20 cellular contexts compared by ENCODE assay signal in the genomic region with DNA sequence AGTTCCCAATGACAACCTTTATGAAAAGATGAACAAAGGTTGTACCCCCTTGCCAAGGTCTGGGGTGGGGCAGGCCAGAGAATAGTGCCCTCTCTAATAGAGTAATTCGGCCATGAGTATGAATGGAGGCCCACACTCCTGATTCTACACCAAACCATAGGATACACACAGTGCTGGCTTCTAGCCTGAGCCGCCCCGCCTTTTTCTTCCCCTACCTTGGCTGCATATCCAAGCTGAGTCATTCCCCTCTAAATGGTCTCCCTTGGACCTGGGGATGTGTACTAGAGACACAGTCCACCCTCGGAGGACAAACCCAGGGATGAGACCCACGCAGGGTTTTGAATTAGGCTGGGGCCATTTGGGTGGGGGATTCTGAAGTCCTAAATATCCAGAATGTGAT.
"Had no signal": no experiment of that assay in that cellular context is flagged by ENCODE, and none has a peak within 500 bp of the region (broad histone marks: within the 10 kb centered on the region; RNA-seq: fewer than 3 reads in every experiment).

No MANE protein-coding gene starts in this region.

- H3K4me3 Mint-ChIP-seq: activated B cell treated with CpG ODN at 0.5 μM for 24 hours; activated CD4-positive, alpha-beta memory T cell treated with anti-CD3 and anti-CD28 coated beads for 36 hours; activated CD4-positive, alpha-beta T cell treated with anti-CD3 and anti-CD28 coated beads, Interleukin-2, amount 10 ng/mL, durations not matched to agents 24 days and 14 days; activated naive CD4-positive, alpha-beta T cell treated with anti-CD3 and anti-CD28 coated beads, Interleukin-2, amount 10 ng/mL, durations not matched to agents 7 days and 5 days; activated naive CD8-positive, alpha-beta T cell treated with anti-CD3 and anti-CD28 coated beads for 36 hours; activated T-cell treated with anti-CD3 and anti-CD28 coated beads, Interleukin-2, amount 50 U/mL, for 4 hours; central memory CD8-positive, alpha-beta T cell; T-helper 17 cell had no signal

- H3K27me3 Mint-ChIP-seq: activated B cell treated with CpG ODN at 0.5 μM for 24 hours; activated CD4-positive, alpha-beta memory T cell treated with anti-CD3 and anti-CD28 coated beads for 36 hours; activated CD4-positive, alpha-beta T cell treated with anti-CD3 and anti-CD28 coated beads, Interleukin-2, amount 10 ng/mL, durations not matched to agents 24 days and 14 days; activated naive CD4-positive, alpha-beta T cell treated with anti-CD3 and anti-CD28 coated beads, Interleukin-2, amount 10 ng/mL, durations not matched to agents 7 days and 5 days; activated naive CD8-positive, alpha-beta T cell treated with anti-CD3 and anti-CD28 coated beads for 36 hours; T-helper 17 cell had no signal

- DNase-seq: activated B cell treated with CpG ODN at 0.5 μM for 24 hours; activated CD4-positive, alpha-beta memory T cell treated with anti-CD3 and anti-CD28 coated beads for 36 hours; activated CD4-positive, alpha-beta T cell treated with anti-CD3 and anti-CD28 coated beads for 1 hour; activated CD4-positive, alpha-beta T cell treated with anti-CD3 and anti-CD28 coated beads, Interleukin-2, amount 10 ng/mL, durations not matched to agents 24 days and 14 days; activated CD8-positive, alpha-beta memory T cell treated with anti-CD3 and anti-CD28 coated beads for 24 hours; activated gamma-delta T cell treated with Interleukin-2 at 50 U/mL for 16 hours; activated naive CD4-positive, alpha-beta T cell treated with anti-CD3 and anti-CD28 coated beads, Interleukin-2, amount 10 ng/mL, durations not matched to agents 7 days and 5 days; activated naive CD8-positive, alpha-beta T cell treated with anti-CD3 and anti-CD28 coated beads for 36 hours; activated T-cell treated with anti-CD3 and anti-CD28 coated beads, Interleukin-2, amount 50 U/mL, for 4 hours; anterior cingulate cortex; NCI-H1105 treated with DMSO at 0.1 percent for 48 hours; NCI-H1436 treated with DMSO at 0.1 percent for 48 hours; NCI-H187; NCI-H2081; NCI-H510A treated with DMSO at 0.1 percent for 48 hours; NCI-H69; SHP77 treated with DMSO at 0.1 percent for 48 hours; T-helper 17 cell; T-helper 9 cell had no signal

- H3K36me3 Mint-ChIP-seq: activated CD4-positive, alpha-beta memory T cell treated with anti-CD3 and anti-CD28 coated beads for 36 hours; activated naive CD4-positive, alpha-beta T cell treated with anti-CD3 and anti-CD28 coated beads, Interleukin-2, amount 10 ng/mL, durations not matched to agents 7 days and 5 days; activated naive CD8-positive, alpha-beta T cell treated with anti-CD3 and anti-CD28 coated beads for 36 hours had no signal

- H3K27ac Mint-ChIP-seq: activated B cell treated with CpG ODN at 0.5 μM for 24 hours; activated CD4-positive, alpha-beta memory T cell treated with anti-CD3 and anti-CD28 coated beads for 36 hours; activated CD4-positive, alpha-beta T cell treated with anti-CD3 and anti-CD28 coated beads, Interleukin-2, amount 10 ng/mL, durations not matched to agents 24 days and 14 days; activated naive CD4-positive, alpha-beta T cell treated with anti-CD3 and anti-CD28 coated beads, Interleukin-2, amount 10 ng/mL, durations not matched to agents 7 days and 5 days; activated naive CD8-positive, alpha-beta T cell treated with anti-CD3 and anti-CD28 coated beads for 36 hours; T-helper 17 cell had no signal

- H3K4me1 Mint-ChIP-seq: activated B cell treated with CpG ODN at 0.5 μM for 24 hours; activated CD4-positive, alpha-beta T cell treated with anti-CD3 and anti-CD28 coated beads, Interleukin-2, amount 10 ng/mL, durations not matched to agents 24 days and 14 days; activated naive CD4-positive, alpha-beta T cell treated with anti-CD3 and anti-CD28 coated beads, Interleukin-2, amount 10 ng/mL, durations not matched to agents 7 days and 5 days; activated naive CD8-positive, alpha-beta T cell treated with anti-CD3 and anti-CD28 coated beads for 36 hours; central memory CD8-positive, alpha-beta T cell had no signal

- H3K9me3 Mint-ChIP-seq: activated B cell treated with CpG ODN at 0.5 μM for 24 hours; activated CD4-positive, alpha-beta memory T cell treated with anti-CD3 and anti-CD28 coated beads for 36 hours; activated CD4-positive, alpha-beta T cell treated with anti-CD3 and anti-CD28 coated beads, Interleukin-2, amount 10 ng/mL, durations not matched to agents 24 days and 14 days; activated T-cell treated with anti-CD3 and anti-CD28 coated beads, Interleukin-2, amount 50 U/mL, for 4 hours; central memory CD8-positive, alpha-beta T cell had no signal
